In the genomic region with DNA sequence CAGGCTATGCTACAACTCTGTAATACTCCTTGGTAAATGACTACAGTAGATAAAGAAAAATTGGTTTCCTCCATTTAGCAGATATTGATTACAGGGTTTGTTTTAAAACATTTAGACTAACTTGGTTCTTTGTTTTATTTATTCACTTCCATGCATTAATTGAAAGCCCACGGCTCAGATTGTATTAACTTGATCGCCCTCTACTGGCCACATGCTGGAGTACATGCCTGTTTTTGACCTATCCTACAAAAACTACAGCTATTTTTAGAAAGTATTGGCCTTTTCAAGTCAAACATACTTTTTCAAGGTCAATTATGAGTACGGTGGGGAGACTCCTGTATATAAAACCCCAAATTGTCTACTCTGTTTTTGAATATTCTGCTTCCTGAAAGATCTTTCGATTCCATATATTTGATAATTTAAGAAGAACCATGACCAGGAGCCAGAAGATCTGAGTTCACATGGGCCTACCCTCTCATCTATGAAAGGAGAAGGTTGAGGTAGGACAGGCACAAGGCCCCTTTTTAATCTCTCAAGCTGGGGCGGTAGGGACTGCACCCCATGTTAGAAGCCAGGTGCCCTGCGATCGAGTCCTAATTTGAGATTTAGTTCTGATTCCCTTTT, we compare ENCODE assay signal across 8 cellular contexts. TPM values are rescaled to one million over a fixed set of nuclear protein-coding genes. Genes with fewer than 3 reads are reported as not detected.
DNase-seq lines count a peak whose midpoint lies in the region; ATAC-seq and TF ChIP-seq lines count a peak whose summit lies in the region.

No MANE protein-coding gene starts in this region.

- ATAC-seq in thoracic aorta (ENCODE audit: insufficient number of reproducible peaks, low FRiP score, low read depth) = no peak

- H3K27ac ChIP-seq in SJCRH30 (no peak overlapping the region), thoracic aorta (no peak overlapping the region)

- H3K4me3 ChIP-seq in SJCRH30 = no peak overlapping the region
- no peak overlapping the region for H3K4me3 ChIP-seq in thoracic aorta

- DNase-seq in A172 (ENCODE audit: low spot score) (peak; percentile 44), ELF-1 (ENCODE audit: low read depth, low spot score) (peak; percentile 9), HuH-7.5 (ENCODE audit: low spot score) (peak; percentile 22), SJCRH30 (peak; percentile 13 to 61), cerebellar cortex (ENCODE audit: low spot score) (peak; percentile 83), medulla oblongata (ENCODE audit: extremely low spot score) (peak; percentile 70), thoracic aorta (ENCODE audit: low spot score) (no peak), dedifferentiated amniotic fluid mesenchymal stem cell (ENCODE audit: extremely low spot score) (no peak)

- H3K36me3 ChIP-seq in SJCRH30 (no peaks in the 10 kb centered on the region), thoracic aorta (no peaks in the 10 kb centered on the region)

- H3K9me3 ChIP-seq in SJCRH30 (replicated peaks) = no peaks in the 10 kb centered on the region
- H3K9me3 ChIP-seq in thoracic aorta = no peaks in the 10 kb centered on the region

- H3K4me1 ChIP-seq in SJCRH30 (no peaks in the 10 kb centered on the region), thoracic aorta (ENCODE audit: control insufficient read depth in 1 of 2, low read depth in 2 of 2) (no peaks in the 10 kb centered on the region)

- peak; percentile 48 for TF ChIP-seq CTCF in thoracic aorta (IDR thresholded peaks at IDR 0.05)

- H3K27me3 ChIP-seq in SJCRH30 (no peaks in the 10 kb centered on the region), thoracic aorta (replicated peaks; ENCODE audit: insufficient read depth) (no peaks in the 10 kb centered on the region)

RNA-seq across cellular contexts. Expression of a gene that starts 51.8 kb away (rescaled TPM):
- not detected in 2 replicates for total RNA-seq in A172 (2014; rRNA removed; shearing (Covaris generic))
- total RNA-seq in SJCRH30 (2014; rRNA removed; shearing (Covaris generic)) = not detected in 2 replicates
- total RNA-seq in thoracic aorta = not detected

Comparison
In these comparisons a context has a peak if more than half of its experiments do, and no peak if none do; other contexts are left out.
1. DNase-seq: peak in A172 (single experiment), ELF-1 (single experiment), HuH-7.5 (single experiment), SJCRH30 (2 of 2), cerebellar cortex (single experiment) and medulla oblongata (single experiment); none in thoracic aorta (single experiment) and dedifferentiated amniotic fluid mesenchymal stem cell (single experiment).